ENCODE assay signal across 1 cellular context in the genomic region with DNA sequence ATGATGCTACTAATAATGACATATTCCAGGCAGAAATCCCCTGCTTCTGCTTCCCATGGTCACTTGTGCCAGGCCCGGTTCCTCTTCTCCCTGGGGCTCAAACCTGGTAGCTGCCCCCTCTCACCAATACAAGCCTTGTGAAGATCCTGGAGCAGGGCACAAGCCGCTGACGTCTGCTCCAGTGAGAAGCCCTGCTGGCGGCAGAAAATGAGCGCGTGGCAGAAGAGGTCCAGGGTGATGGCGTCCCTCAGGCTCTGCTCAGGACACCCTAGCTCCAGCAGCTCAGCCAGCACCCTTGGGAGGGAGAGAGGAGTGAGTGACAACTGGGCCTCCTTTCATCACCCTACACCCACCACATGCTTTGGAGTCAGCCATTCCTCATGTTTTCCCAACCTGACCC.
TF ChIP-seq lines count a peak whose summit lies in the region.

No MANE protein-coding gene starts in this region.

TF ChIP-seq in HCT116, 20 proteins besides CTCF, POLR2A, EP300 and RAD21:
- TF ChIP-seq, protein P1, sequence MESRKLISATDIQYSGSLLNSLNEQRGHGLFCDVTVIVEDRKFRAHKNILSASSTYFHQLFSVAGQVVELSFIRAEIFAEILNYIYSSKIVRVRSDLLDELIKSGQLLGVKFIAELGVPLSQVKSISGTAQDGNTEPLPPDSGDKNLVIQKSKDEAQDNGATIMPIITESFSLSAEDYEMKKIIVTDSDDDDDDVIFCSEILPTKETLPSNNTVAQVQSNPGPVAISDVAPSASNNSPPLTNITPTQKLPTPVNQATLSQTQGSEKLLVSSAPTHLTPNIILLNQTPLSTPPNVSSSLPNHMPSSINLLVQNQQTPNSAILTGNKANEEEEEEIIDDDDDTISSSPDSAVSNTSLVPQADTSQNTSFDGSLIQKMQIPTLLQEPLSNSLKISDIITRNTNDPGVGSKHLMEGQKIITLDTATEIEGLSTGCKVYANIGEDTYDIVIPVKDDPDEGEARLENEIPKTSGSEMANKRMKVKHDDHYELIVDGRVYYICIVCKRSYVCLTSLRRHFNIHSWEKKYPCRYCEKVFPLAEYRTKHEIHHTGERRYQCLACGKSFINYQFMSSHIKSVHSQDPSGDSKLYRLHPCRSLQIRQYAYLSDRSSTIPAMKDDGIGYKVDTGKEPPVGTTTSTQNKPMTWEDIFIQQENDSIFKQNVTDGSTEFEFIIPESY (IDR thresholded peaks at IDR 0.05; ENCODE audit: extremely low read depth, insufficient replicate concordance, low read length), result no peak
- TF ChIP-seq SP1 (IDR thresholded peaks at IDR 0.05; ENCODE audit: low read depth) (no peak), EZH2phosphoT487 (IDR thresholded peaks at IDR 0.05; ENCODE audit: borderline replicate concordance) (no peak), POLR2AphosphoS5 (IDR thresholded peaks at IDR 0.05; ENCODE audit: low read depth, low read length) (no peak), YY1 (IDR thresholded peaks at IDR 0.05; ENCODE audit: extremely low read depth, insufficient replicate concordance, low read depth, low read length) (no peak), SRF (IDR thresholded peaks at IDR 0.05; ENCODE audit: low read depth) (no peak), CBX3 (IDR thresholded peaks at IDR 0.05; ENCODE audit: low read depth) (no peak), ZFX (IDR thresholded peaks at IDR 0.05) (no peak), JUND (IDR thresholded peaks at IDR 0.05) (no peak)
- TF ChIP-seq, protein P2, sequence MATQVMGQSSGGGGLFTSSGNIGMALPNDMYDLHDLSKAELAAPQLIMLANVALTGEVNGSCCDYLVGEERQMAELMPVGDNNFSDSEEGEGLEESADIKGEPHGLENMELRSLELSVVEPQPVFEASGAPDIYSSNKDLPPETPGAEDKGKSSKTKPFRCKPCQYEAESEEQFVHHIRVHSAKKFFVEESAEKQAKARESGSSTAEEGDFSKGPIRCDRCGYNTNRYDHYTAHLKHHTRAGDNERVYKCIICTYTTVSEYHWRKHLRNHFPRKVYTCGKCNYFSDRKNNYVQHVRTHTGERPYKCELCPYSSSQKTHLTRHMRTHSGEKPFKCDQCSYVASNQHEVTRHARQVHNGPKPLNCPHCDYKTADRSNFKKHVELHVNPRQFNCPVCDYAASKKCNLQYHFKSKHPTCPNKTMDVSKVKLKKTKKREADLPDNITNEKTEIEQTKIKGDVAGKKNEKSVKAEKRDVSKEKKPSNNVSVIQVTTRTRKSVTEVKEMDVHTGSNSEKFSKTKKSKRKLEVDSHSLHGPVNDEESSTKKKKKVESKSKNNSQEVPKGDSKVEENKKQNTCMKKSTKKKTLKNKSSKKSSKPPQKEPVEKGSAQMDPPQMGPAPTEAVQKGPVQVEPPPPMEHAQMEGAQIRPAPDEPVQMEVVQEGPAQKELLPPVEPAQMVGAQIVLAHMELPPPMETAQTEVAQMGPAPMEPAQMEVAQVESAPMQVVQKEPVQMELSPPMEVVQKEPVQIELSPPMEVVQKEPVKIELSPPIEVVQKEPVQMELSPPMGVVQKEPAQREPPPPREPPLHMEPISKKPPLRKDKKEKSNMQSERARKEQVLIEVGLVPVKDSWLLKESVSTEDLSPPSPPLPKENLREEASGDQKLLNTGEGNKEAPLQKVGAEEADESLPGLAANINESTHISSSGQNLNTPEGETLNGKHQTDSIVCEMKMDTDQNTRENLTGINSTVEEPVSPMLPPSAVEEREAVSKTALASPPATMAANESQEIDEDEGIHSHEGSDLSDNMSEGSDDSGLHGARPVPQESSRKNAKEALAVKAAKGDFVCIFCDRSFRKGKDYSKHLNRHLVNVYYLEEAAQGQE (IDR thresholded peaks at IDR 0.05; ENCODE audit: low read depth), result no peak
- TF ChIP-seq, protein P3, sequence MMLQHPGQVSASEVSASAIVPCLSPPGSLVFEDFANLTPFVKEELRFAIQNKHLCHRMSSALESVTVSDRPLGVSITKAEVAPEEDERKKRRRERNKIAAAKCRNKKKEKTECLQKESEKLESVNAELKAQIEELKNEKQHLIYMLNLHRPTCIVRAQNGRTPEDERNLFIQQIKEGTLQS (IDR thresholded peaks at IDR 0.05), result no peak
